Comparison of ENCODE assay signal across 7 cellular contexts in genomic region chr21:44870748-44871495, GRCh38. TPM values are rescaled to one million over a fixed set of nuclear protein-coding genes. Genes with fewer than 3 reads are reported as not detected.
DNase-seq lines count a peak whose midpoint lies in the region; ATAC-seq and TF ChIP-seq lines count a peak whose summit lies in the region.

No MANE protein-coding gene starts in this region.

- intact Hi-C loops in adrenal gland (cut with DNase I) = loop anchor here in 1 of 2 donors (5.0 kb wide), 1 partner anchor 54 kb away; the partner anchor contains the start of gene SUMO3
- intact Hi-C loops in stomach (cut with DNase I; ENCODE audit: low total_unique reads) = no loop called here
- intact Hi-C loops in sciatic nerve (cut with DNase I) = no loop called here

- DNase-seq in LHCN-M2 (ENCODE audit: low read depth) = peak; percentile 31
- peak; percentile 67 to 88 (median 82) for DNase-seq in adrenal gland
- no peak for DNase-seq in immature natural killer cell
- peak; percentile 56 for DNase-seq in stomach
- no peak for DNase-seq in sciatic nerve (ENCODE audit: low spot score)
- no peak for DNase-seq in mesenteric fat pad (ENCODE audit: low spot score)

- H3K36me3 ChIP-seq in adrenal gland (replicated peaks in 1 of 2) (no peaks in the 10 kb centered on the region), stomach (peaks cover 0 to 5% (median 0%) of the 10 kb centered on the region in 4 donors)

- H3K4me3 Mint-ChIP-seq in immature natural killer cell = peak overlapping the region; percentile 40 to 99 (median 94)

- ATAC-seq in GM18519 (IDR thresholded peaks at IDR 0.05; ENCODE audit: low FRiP score, unreplicated experiment) = no peak
- no peak for ATAC-seq in sciatic nerve

- H3K27me3 Mint-ChIP-seq in immature natural killer cell (ENCODE audit: low read depth in 3 of 3) = peaks cover 15 to 27% (median 23%) of the 10 kb centered on the region in 3 donors

- H3K27ac ChIP-seq in adrenal gland (peak overlapping the region in 4 of 5 donors; percentile 21 to 89 (median 85)), stomach (peak overlapping the region; percentile 72 to 99 (median 96))

- H3K36me3 Mint-ChIP-seq in immature natural killer cell = peaks cover 0 to 4% (median 0%) of the 10 kb centered on the region in 3 donors

- no peaks in the 10 kb centered on the region for H3K9me3 ChIP-seq in adrenal gland (replicated peaks in 1 of 3)
- H3K9me3 ChIP-seq in stomach = no peaks in the 10 kb centered on the region

- H3K4me3 ChIP-seq in adrenal gland (peak overlapping the region in 1 of 4 donors; percentile 99), stomach (peak overlapping the region; percentile 91 to 98 (median 95))

- no peaks in the 10 kb centered on the region for H3K9me3 Mint-ChIP-seq in immature natural killer cell

- TF ChIP-seq CTCF in adrenal gland (IDR thresholded peaks at IDR 0.05) (no peak), stomach (IDR thresholded peaks at IDR 0.05) (no peak)

- H3K4me1 ChIP-seq in adrenal gland (replicated peaks in 1 of 2) (peaks cover 62 to 76% of the 10 kb centered on the region in 2 donors), stomach (peaks cover 72 to 87% (median 77%) of the 10 kb centered on the region in 4 donors)

- TF ChIP-seq EP300 in stomach (IDR thresholded peaks at IDR 0.05) = no peak

- peaks cover 80 to 87% of the 10 kb centered on the region in 2 donors for H3K4me1 Mint-ChIP-seq in immature natural killer cell

- WGBS in adrenal gland, 4 donors = 34 to 55% (median 49%) methylated on average over 7 to 10 of the region's 10 CpGs
- WGBS in stomach, 5 donors = 36 to 56% (median 44%) methylated on average over 10 of the region's 10 CpGs

- TF ChIP-seq POLR2A in adrenal gland (IDR thresholded peaks at IDR 0.05) (no peak), stomach (IDR thresholded peaks at IDR 0.05) (no peak)

- peak overlapping the region; percentile 56 to 94 (median 83) for H3K27ac Mint-ChIP-seq in immature natural killer cell

- H3K27me3 ChIP-seq in adrenal gland (no peaks in the 10 kb centered on the region), stomach (no peaks in the 10 kb centered on the region)

RNA-seq across cellular contexts. Expression of gene PTTG1IP, which starts 2.6 kb away (rescaled TPM):
- total RNA-seq in LHCN-M2 (2014; rRNA removed) = 496 and 531 TPM in 2 replicates
- polyA plus RNA-seq in LHCN-M2 (2012) = 689 TPM
- 100 to 1,000 TPM; 114 to 467 (median 251) TPM for total RNA-seq in adrenal gland
- 100 to 1,000 TPM; 110 to 138 (median 118) TPM for polyA plus RNA-seq in adrenal gland
- 100 to 1,000 TPM in 1 of 3 donors, 10 to 100 TPM in 2; 67.7 to 103 (median 92.9) TPM for polyA plus RNA-seq in immature natural killer cell
- 100 to 1,000 TPM in 4 of 5 donors, 10 to 100 TPM in 1; 85.7 to 253 (median 164) TPM for total RNA-seq in stomach
- polyA plus RNA-seq in stomach = 10 to 100 TPM; 61.3 to 96.3 (median 75.8) TPM
- 192 TPM for total RNA-seq in sciatic nerve
- 161 TPM for total RNA-seq in mesenteric fat pad

RNA-seq across cellular contexts. Expression of gene ITGB2, which starts 49.8 kb away (rescaled TPM):
- 3.7 and 3.8 TPM in 2 replicates for total RNA-seq in LHCN-M2 (2014; rRNA removed)
- polyA plus RNA-seq in LHCN-M2 (2012) = 25.3 TPM
- total RNA-seq in adrenal gland = 100 to 1,000 TPM in 4 of 8 donors, 10 to 100 TPM in 4; 68.2 to 212 (median 120) TPM
- polyA plus RNA-seq in adrenal gland = 100 to 1,000 TPM in 2 of 3 donors, 10 to 100 TPM in 1; 10.9 to 249 (median 101) TPM
- polyA plus RNA-seq in immature natural killer cell = 1,000 to 10,000 TPM; 1,416 to 2,161 (median 1,452) TPM
- 10 to 100 TPM in 3 of 5 donors, 1 to 10 TPM in 2; 3.5 to 72.2 (median 14.2) TPM for total RNA-seq in stomach
- polyA plus RNA-seq in stomach = 10 to 100 TPM in 2 of 3 donors, 1 to 10 TPM in 1; 6.7 to 25.3 (median 24.1) TPM
- total RNA-seq in sciatic nerve = 56.7 TPM
- total RNA-seq in mesenteric fat pad = 131 TPM

RNA-seq across cellular contexts. Expression of gene SUMO3, which starts 53.1 kb away (rescaled TPM):
- total RNA-seq in LHCN-M2 (2014; rRNA removed) (125 and 129 TPM in 2 replicates), adrenal gland (10 to 100 TPM; 64.4 to 92.3 (median 80.2) TPM), stomach (10 to 100 TPM; 29.5 to 80.1 (median 42.0) TPM), sciatic nerve (65.5 TPM), mesenteric fat pad (82.2 TPM)
- 171 TPM for polyA plus RNA-seq in LHCN-M2 (2012)
- polyA plus RNA-seq in adrenal gland (10 to 100 TPM; 21.1 to 70.6 (median 36.4) TPM), immature natural killer cell (10 to 100 TPM; 85.2 to 95.7 (median 87.4) TPM), stomach (10 to 100 TPM; 36.4 to 95.9 (median 78.1) TPM)

Comparison
In these comparisons a context has a peak if more than half of its experiments do, and no peak if none do; other contexts are left out.
1. DNase-seq: peak in LHCN-M2 (single experiment), adrenal gland (7 of 7) and stomach (single experiment); none in immature natural killer cell (0 of 3), sciatic nerve (single experiment) and mesenteric fat pad (single experiment).